12 cellular contexts compared by ENCODE assay signal in the genomic region with DNA sequence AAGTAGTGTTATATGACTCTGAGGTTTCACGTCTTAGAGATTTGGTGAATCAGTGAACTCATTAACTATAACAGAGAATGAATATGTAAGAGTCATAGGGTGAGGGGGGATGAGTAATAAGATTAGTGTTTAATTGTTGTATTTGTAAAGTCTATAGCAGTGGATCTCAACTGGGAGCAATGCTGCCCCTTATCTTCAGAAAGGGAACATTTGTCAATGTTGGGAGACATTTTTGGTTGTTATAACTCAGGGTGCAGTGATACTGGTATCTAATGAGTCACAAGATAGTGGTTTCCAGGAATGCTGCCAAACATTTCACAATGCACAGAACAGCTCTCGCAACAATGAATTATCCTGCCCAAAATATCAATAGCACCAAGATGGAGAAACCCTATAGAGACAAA.
A peak's percentile ranks its signal among the peaks of the same experiment; 100 is the strongest.
DNase-seq lines count a peak whose midpoint lies in the region; TF ChIP-seq lines count a peak whose summit lies in the region.
"Had no signal": no experiment of that assay in that cellular context is flagged by ENCODE, and none has a peak within 500 bp of the region (broad histone marks: within the 10 kb centered on the region; RNA-seq: fewer than 3 reads in every experiment).

No MANE protein-coding gene starts in this region.

- in situ Hi-C loops in GM13977 (cut with MboI; ENCODE audit: low pct_unique_long_range_greater_than_20kb, low sequenced_read_pairs, unreplicated experiment) = no loop called here

- no peak for TF ChIP-seq CTCF in cardiac fibroblast (IDR thresholded peaks at IDR 0.05; ENCODE audit: low read depth, low read length)
- no peak for TF ChIP-seq CTCF in GM13977 (IDR thresholded peaks at IDR 0.05; ENCODE audit: extremely low read depth, insufficient read depth, missing control alignments)

- no peak overlapping the region for H3K4me3 ChIP-seq in cardiac fibroblast (replicated peaks in 1 of 2; ENCODE audit: low read depth in 2 of 2, low read length in 2 of 2)
- H3K4me3 ChIP-seq: mucosa of descending colon had no signal

- DNase-seq in Daoy (ENCODE audit: low read depth) = peak; percentile 83
- DNase-seq in NCI-H1105 treated with DMSO at 0.1 percent for 48 hours (lab: John Stamatoyannopoulos, UW) = peak; percentile 73
- peak; percentile 77 to 94 for DNase-seq in cardiac fibroblast (ENCODE audit: low read depth in 2 of 2)
- DNase-seq in non-pigmented ciliary epithelial cell (ENCODE audit: low read depth) = peak; percentile 91
- DNase-seq in GM13977 (ENCODE audit: low spot score) = no peak
- DNase-seq in SHP77 (lab: John Stamatoyannopoulos, UW) = no peak
- DNase-seq in SK-N-DZ (ENCODE audit: low spot score) = no peak
- DNase-seq in activated CD4-positive, alpha-beta T cell treated with anti-CD3 and anti-CD28 coated beads for 1 hour = no peak
- DNase-seq: activated T-cell treated with anti-CD3 and anti-CD28 coated beads, Interleukin-2, amount 50 U/mL, for 72 hours; mucosa of descending colon; NCI-H146; T-helper 2 cell had no signal

Comparison
In these comparisons a context has a peak if more than half of its experiments do, and no peak if none do; other contexts are left out.
1. DNase-seq: peak in Daoy (single experiment), NCI-H1105 treated with DMSO at 0.1 percent for 48 hours (single experiment), cardiac fibroblast (2 of 2) and non-pigmented ciliary epithelial cell (single experiment); none in GM13977 (single experiment), SHP77 (0 of 2), SK-N-DZ (single experiment) and activated CD4-positive, alpha-beta T cell treated with anti-CD3 and anti-CD28 coated beads for 1 hour (single experiment).